In the genomic region with DNA sequence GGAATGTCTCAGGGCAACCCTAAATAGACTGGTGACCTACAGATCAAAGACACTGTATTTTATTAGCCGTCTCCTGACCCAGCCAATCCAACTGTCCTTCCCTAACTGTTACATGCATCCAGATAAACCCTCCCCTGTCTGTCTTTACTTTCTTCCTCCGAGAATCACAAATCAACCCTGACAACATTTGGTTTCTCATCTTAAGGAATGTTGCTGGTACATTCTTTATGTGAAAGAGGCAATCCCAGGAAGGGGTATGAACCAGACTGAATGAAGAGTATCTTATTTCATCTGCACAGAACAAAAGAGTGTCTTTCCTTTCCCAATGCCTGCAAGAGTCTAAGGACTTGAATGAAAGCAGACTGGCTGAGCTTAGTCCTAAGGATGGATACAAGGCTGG, we compare ENCODE assay signal across 1 cellular context.
TF ChIP-seq lines count a peak whose summit lies in the region.

No MANE protein-coding gene starts in this region.

TF ChIP-seq in GM23338, 12 proteins besides CTCF, POLR2A, EP300 and RAD21 (continued from another document):
- TF ChIP-seq, protein P1, sequence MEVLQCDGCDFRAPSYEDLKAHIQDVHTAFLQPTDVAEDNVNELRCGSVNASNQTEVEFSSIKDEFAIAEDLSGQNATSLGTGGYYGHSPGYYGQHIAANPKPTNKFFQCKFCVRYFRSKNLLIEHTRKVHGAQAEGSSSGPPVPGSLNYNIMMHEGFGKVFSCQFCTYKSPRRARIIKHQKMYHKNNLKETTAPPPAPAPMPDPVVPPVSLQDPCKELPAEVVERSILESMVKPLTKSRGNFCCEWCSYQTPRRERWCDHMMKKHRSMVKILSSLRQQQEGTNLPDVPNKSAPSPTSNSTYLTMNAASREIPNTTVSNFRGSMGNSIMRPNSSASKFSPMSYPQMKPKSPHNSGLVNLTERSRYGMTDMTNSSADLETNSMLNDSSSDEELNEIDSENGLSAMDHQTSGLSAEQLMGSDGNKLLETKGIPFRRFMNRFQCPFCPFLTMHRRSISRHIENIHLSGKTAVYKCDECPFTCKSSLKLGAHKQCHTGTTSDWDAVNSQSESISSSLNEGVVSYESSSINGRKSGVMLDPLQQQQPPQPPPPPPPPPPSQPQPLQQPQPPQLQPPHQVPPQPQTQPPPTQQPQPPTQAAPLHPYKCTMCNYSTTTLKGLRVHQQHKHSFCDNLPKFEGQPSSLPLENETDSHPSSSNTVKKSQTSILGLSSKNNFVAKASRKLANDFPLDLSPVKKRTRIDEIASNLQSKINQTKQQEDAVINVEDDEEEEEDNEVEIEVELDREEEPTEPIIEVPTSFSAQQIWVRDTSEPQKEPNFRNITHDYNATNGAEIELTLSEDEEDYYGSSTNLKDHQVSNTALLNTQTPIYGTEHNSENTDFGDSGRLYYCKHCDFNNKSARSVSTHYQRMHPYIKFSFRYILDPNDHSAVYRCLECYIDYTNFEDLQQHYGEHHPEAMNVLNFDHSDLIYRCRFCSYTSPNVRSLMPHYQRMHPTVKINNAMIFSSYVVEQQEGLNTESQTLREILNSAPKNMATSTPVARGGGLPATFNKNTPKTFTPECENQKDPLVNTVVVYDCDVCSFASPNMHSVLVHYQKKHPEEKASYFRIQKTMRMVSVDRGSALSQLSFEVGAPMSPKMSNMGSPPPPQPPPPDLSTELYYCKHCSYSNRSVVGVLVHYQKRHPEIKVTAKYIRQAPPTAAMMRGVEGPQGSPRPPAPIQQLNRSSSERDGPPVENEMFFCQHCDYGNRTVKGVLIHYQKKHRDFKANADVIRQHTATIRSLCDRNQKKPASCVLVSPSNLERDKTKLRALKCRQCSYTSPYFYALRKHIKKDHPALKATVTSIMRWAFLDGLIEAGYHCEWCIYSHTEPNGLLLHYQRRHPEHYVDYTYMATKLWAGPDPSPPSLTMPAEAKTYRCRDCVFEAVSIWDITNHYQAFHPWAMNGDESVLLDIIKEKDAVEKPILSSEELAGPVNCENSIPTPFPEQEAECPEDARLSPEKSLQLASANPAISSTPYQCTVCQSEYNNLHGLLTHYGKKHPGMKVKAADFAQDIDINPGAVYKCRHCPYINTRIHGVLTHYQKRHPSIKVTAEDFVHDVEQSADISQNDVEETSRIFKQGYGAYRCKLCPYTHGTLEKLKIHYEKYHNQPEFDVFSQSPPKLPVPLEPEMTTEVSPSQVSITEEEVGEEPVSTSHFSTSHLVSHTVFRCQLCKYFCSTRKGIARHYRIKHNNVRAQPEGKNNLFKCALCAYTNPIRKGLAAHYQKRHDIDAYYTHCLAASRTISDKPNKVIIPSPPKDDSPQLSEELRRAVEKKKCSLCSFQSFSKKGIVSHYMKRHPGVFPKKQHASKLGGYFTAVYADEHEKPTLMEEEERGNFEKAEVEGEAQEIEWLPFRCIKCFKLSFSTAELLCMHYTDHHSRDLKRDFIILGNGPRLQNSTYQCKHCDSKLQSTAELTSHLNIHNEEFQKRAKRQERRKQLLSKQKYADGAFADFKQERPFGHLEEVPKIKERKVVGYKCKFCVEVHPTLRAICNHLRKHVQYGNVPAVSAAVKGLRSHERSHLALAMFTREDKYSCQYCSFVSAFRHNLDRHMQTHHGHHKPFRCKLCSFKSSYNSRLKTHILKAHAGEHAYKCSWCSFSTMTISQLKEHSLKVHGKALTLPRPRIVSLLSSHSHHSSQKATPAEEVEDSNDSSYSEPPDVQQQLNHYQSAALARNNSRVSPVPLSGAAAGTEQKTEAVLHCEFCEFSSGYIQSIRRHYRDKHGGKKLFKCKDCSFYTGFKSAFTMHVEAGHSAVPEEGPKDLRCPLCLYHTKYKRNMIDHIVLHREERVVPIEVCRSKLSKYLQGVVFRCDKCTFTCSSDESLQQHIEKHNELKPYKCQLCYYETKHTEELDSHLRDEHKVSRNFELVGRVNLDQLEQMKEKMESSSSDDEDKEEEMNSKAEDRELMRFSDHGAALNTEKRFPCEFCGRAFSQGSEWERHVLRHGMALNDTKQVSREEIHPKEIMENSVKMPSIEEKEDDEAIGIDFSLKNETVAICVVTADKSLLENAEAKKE (CRISPR knock-in tag; IDR thresholded peaks at IDR 0.05) = no peak
- TF ChIP-seq EZH2phosphoT487 (IDR thresholded peaks at IDR 0.05; ENCODE audit: unreplicated experiment) = no peak
- TF ChIP-seq ZNF114 (CRISPR knock-in tag; IDR thresholded peaks at IDR 0.05) = no peak
- TF ChIP-seq POLR2AphosphoS5 (IDR thresholded peaks at IDR 0.05; ENCODE audit: low read depth) = no peak
